In the genomic region with DNA sequence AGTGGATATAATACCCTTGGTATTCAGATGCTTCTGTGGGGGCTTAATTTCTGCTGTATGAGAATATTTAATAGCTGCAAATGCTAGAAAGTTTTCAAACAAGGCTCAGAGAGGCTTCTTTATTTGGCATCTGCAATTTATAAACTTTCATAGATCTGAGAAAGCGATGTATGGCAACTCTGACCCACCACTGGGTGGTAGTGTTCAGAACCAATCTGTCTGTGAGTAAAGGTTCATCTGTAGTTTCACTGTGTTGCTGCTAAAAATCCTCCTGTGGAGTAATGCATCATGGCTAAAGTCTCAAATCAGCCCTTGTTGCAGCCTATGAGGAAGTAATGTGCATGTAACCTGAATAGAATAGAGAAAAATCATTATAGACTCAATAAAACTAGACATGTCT, we compare ENCODE assay signal across 16 cellular contexts. TPM values are rescaled to one million over a fixed set of nuclear protein-coding genes. Genes with fewer than 3 reads are reported as not detected.
DNase-seq lines count a peak whose midpoint lies in the region; TF ChIP-seq lines count a peak whose summit lies in the region.
"Had no signal": no experiment of that assay in that cellular context is flagged by ENCODE, and none has a peak within 500 bp of the region (broad histone marks: within the 10 kb centered on the region; RNA-seq: fewer than 3 reads in every experiment).

No MANE protein-coding gene starts in this region.

- no peaks in the 10 kb centered on the region for H4K20me1 ChIP-seq in osteoblast (ENCODE audit: insufficient read depth, low read length)

- no peaks in the 10 kb centered on the region for H3K27me3 ChIP-seq in osteoblast (ENCODE audit: insufficient read depth, low read length)

- H3K9me3 ChIP-seq in osteoblast (ENCODE audit: low read depth, low read length) = no peaks in the 10 kb centered on the region

- H3K4me3 ChIP-seq in osteoblast (ENCODE audit: insufficient read depth, low read length) = no peak overlapping the region
- no peak overlapping the region for H3K4me3 ChIP-seq in coronary artery

- H3K27ac ChIP-seq in osteoblast (ENCODE audit: low read depth, low read length) (no peak overlapping the region), coronary artery (no peak overlapping the region)

- H3K79me2 ChIP-seq in osteoblast (ENCODE audit: insufficient read depth, low read length) = no peaks in the 10 kb centered on the region

- no peaks in the 10 kb centered on the region for H3K36me3 ChIP-seq in osteoblast (ENCODE audit: insufficient read depth, low read length)

- H2AFZ ChIP-seq in osteoblast (ENCODE audit: low read length) = no peak overlapping the region

- in situ Hi-C loops in KBM-7 (cut with MboI; ENCODE audit: low pct_unique_long_range_greater_than_20kb, low sequenced_read_pairs) = no loop called here

- H3K4me2 ChIP-seq in osteoblast (ENCODE audit: insufficient read depth, low read length) = no peak overlapping the region

- TF ChIP-seq CTCF in osteoblast (IDR thresholded peaks at IDR 0.05; ENCODE audit: extremely low read depth, low read depth, low read length) (peak; percentile 15), coronary artery (IDR thresholded peaks at IDR 0.05) (no peak)

- DNase-seq in NCI-H2081 (lab: John Stamatoyannopoulos, UW) (peak; percentile 16 to 45), NCI-H2081 treated with DMSO at 0.1 percent for 48 hours (lab: John Stamatoyannopoulos, UW) (no peak), NCI-H1105 (lab: John Stamatoyannopoulos, UW) (peak; percentile 33), ecto neural progenitor cell (ENCODE audit: low spot score) (peak; percentile 12), osteoblast (ENCODE audit: insufficient read length, low spot score, missing footprints) (no peak), NCI-H1417 treated with DMSO at 0.1 percent for 48 hours (lab: John Stamatoyannopoulos, UW) (no peak), coronary artery (ENCODE audit: low spot score) (no peak), KBM-7 (no peak)
- DNase-seq: activated CD4-positive, alpha-beta T cell treated with anti-CD3 and anti-CD28 coated beads for 4 hours; activated gamma-delta T cell; GDM1; GOT3; MM.1S; natural killer cell; stimulated activated CD4-positive, alpha-beta T cell treated with anti-CD3 and anti-CD28 coated beads, Interleukin-2, amount 100 ng/mL, for 48 hours; substantia nigra had no signal

- H3K4me1 ChIP-seq in osteoblast (ENCODE audit: insufficient read depth, low read length) = no peaks in the 10 kb centered on the region

RNA-seq across cellular contexts. Expression of gene CLSTN2, which starts 47.4 kb away (rescaled TPM):
- under 0.01 TPM in 2 replicates for total RNA-seq in osteoblast

Comparison
In these comparisons a context has a peak if more than half of its experiments do, and no peak if none do; other contexts are left out.
1. DNase-seq: peak in NCI-H2081 (2 of 2), NCI-H1105 (single experiment) and ecto neural progenitor cell (single experiment); none in NCI-H2081 treated with DMSO at 0.1 percent for 48 hours (single experiment), osteoblast (single experiment), NCI-H1417 treated with DMSO at 0.1 percent for 48 hours (single experiment), coronary artery (single experiment) and KBM-7 (single experiment).